In genomic region chr19:47483800-47484690, GRCh38 we compare ENCODE assay signal across 8 cellular contexts. TPM values are rescaled to one million over a fixed set of nuclear protein-coding genes. Genes with fewer than 3 reads are reported as not detected.
DNase-seq lines count a peak whose midpoint lies in the region; ATAC-seq and TF ChIP-seq lines count a peak whose summit lies in the region.

TSS of gene KPTN (minus strand) at chr19:47484219. CDS start at chr19:47484160, 59 bp downstream.

- intact Hi-C loops in heart left ventricle (cut with DNase I) (loop anchor here in 4 of 10 donors (2.0 to 5.0 kb wide), 2 partner anchors 31 to 33 kb away; partner anchors contain the start of gene NAPA (in 4 of the 4)), transverse colon (cut with DNase I; ENCODE audit: low total_unique reads) (no loop called here)

- in situ Hi-C loops in transverse colon (cut with MboI; ENCODE audit: low pct_ligation_motif_present in 1 of 4, low pct_unique_long_range_greater_than_20kb in 1 of 4, low sequenced_read_pairs in 3 of 4) = no loop called here

- TF ChIP-seq CTCF in GM12864 (IDR thresholded peaks at IDR 0.05; ENCODE audit: low read depth, low read length, missing control alignments) = peak; percentile 95
- peak; percentile 56 to 90 (median 78) for TF ChIP-seq CTCF in heart left ventricle (IDR thresholded peaks at IDR 0.05)
- TF ChIP-seq CTCF in transverse colon (IDR thresholded peaks at IDR 0.05) = peak; percentile 83 to 97 (median 91)

- H3K36me3 ChIP-seq in adipocyte (ENCODE audit: control insufficient read depth, insufficient read depth, low read length, severe bottlenecking) (peaks cover 26% of the 10 kb centered on the region), heart left ventricle (peaks cover 0 to 19% (median 14%) of the 10 kb centered on the region in 9 donors), transverse colon (peaks cover 0 to under 1% (median 0%) of the 10 kb centered on the region in 4 donors)

- no peaks in the 10 kb centered on the region for H3K9me3 ChIP-seq in adipocyte (ENCODE audit: control insufficient read depth, low read length)
- H3K9me3 ChIP-seq in heart left ventricle = no peaks in the 10 kb centered on the region
- H3K9me3 ChIP-seq in transverse colon = no peaks in the 10 kb centered on the region

- H3K27ac ChIP-seq in heart left ventricle (peak within 1 kb of the TSS; percentile 73 to 96 (median 92)), transverse colon (peak within 1 kb of the TSS; percentile 88 to 92 (median 90))

- H3K4me1 ChIP-seq in adipocyte (ENCODE audit: control insufficient read depth, insufficient read depth, low read length) (peaks cover 17% of the 10 kb centered on the region), heart left ventricle (peaks cover 0 to 19% (median 12%) of the 10 kb centered on the region in 12 donors), transverse colon (peaks cover 0 to 14% (median 11%) of the 10 kb centered on the region in 4 donors)

- H3K4me3 ChIP-seq in GM12864 (ENCODE audit: low read depth, low read length) (peak within 1 kb of the TSS; percentile 70), adipocyte (ENCODE audit: low read length) (peak within 1 kb of the TSS; percentile 98), heart left ventricle (peak within 1 kb of the TSS; percentile 20 to 80 (median 74)), transverse colon (peak within 1 kb of the TSS; percentile 51 to 77 (median 56))

- H3K27me3 ChIP-seq in adipocyte (replicated peaks; ENCODE audit: control insufficient read depth, insufficient read depth, low read length) (peaks cover 5% of the 10 kb centered on the region), heart left ventricle (no peaks in the 10 kb centered on the region), transverse colon (no peaks in the 10 kb centered on the region)

- DNase-seq in GM12864 (ENCODE audit: low read depth) (peak; percentile 68), NCI-H1436 (lab: John Stamatoyannopoulos, UW) (peak; percentile 78), T follicular helper cell (ENCODE audit: low read depth) (peak; percentile 83), adipocyte (ENCODE audit: low read depth) (peak; percentile 95), heart left ventricle (peak; percentile 88 to 94 (median 90)), pons (ENCODE audit: low spot score) (peak; percentile 78), transverse colon (peak; percentile 90)

- WGBS in heart left ventricle, 4 donors = 2 to 6% (median 3%) methylated on average over 22 to 57 of the region's 57 CpGs
- WGBS in transverse colon (ENCODE audit: low coverage in 1 of 2), 2 donors = 3 to 4% methylated on average over 3 to 37 of the region's 57 CpGs

- ATAC-seq in HG02763 (IDR thresholded peaks at IDR 0.05; ENCODE audit: unreplicated experiment) (peak; percentile 52), heart left ventricle (peak; percentile 83 to 93 (median 92))

- TF ChIP-seq POLR2A in heart left ventricle (IDR thresholded peaks at IDR 0.05) = peak in 1 of 2 donors; percentile 26
- TF ChIP-seq POLR2A in transverse colon (IDR thresholded peaks at IDR 0.05) = peak; percentile 62

- TF ChIP-seq EP300 in transverse colon (IDR thresholded peaks at IDR 0.05; ENCODE audit: low read depth) = no peak

- H3K9ac ChIP-seq in adipocyte (ENCODE audit: low read length) = peak within 1 kb of the TSS; percentile 98

RNA-seq across cellular contexts. Expression of gene KPTN, which starts in this region (rescaled TPM):
- total RNA-seq in heart left ventricle = 1 to 10 TPM; 3.2 to 9.5 (median 7.0) TPM
- 10 to 100 TPM in 1 of 2 donors, 1 to 10 TPM in 1; 9.4 to 15.8 TPM for polyA plus RNA-seq in heart left ventricle
- 1 to 10 TPM in 3 of 4 donors, not detected in 1; 2.2 to 5.7 (median 3.3) TPM for total RNA-seq in transverse colon

Comparison
In these comparisons a context has a peak if more than half of its experiments do, and no peak if none do; other contexts are left out.
1. Peak in every context shown above with its lines: DNase-seq, ATAC-seq, H3K4me3 ChIP-seq and H3K27ac ChIP-seq.